Comparison of ENCODE assay signal across 10 cellular contexts in the genomic region with DNA sequence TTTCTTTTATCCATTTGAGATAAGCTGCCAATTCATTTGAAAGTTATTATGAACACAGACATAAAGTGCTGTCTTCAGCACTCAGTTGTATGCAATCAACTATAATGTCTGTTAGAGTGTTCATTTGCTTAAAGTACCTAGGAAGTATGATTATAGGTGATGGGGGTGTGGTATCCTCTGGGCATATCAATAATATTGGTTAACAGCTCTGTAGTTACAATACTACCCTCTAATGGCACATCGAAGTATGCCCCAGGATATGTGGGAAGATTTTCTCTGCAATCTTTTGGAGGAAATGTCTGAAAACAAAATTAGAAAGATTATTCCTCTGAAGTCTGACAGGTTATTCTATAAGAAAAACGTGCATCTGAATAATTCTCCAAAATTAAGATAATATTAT.
A peak's percentile ranks its signal among the peaks of the same experiment; 100 is the strongest.
DNase-seq lines count a peak whose midpoint lies in the region; ATAC-seq and TF ChIP-seq lines count a peak whose summit lies in the region.
"Had no signal": no experiment of that assay in that cellular context is flagged by ENCODE, and none has a peak within 500 bp of the region (broad histone marks: within the 10 kb centered on the region; RNA-seq: fewer than 3 reads in every experiment).

No MANE protein-coding gene starts in this region.

- TF ChIP-seq RAD21 in Ishikawa (IDR thresholded peaks at IDR 0.05; ENCODE audit: low read depth): peak; percentile 47

- H3K36me3 ChIP-seq in upper lobe of left lung: no peaks in the 10 kb centered on the region
- H3K36me3 ChIP-seq: vagina had no signal

- H3K9me3 ChIP-seq in upper lobe of left lung: peaks cover 0 to 3% (median 0%) of the 10 kb centered on the region in 4 donors
- H3K9me3 ChIP-seq: vagina had no signal

- TF ChIP-seq CTCF in cardiac fibroblast (IDR thresholded peaks at IDR 0.05; ENCODE audit: low read depth, low read length) (peak; percentile 54), nephron (IDR thresholded peaks at IDR 0.05; ENCODE audit: unreplicated experiment in 3 of 3) (peak; percentile 31 to 36 (median 35)), upper lobe of left lung (IDR thresholded peaks at IDR 0.05) (peak in 1 of 6 experiments; percentile 24)

- H3K9me3 Mint-ChIP-seq in nephron: peaks cover 15% of the 10 kb centered on the region
- H3K9me3 Mint-ChIP-seq in activated CD4-positive, alpha-beta T cell treated with anti-CD3 and anti-CD28 coated beads, Interleukin-2, amount 10 ng/mL, durations not matched to agents 24 days and 14 days: peaks cover 1% of the 10 kb centered on the region
- H3K9me3 Mint-ChIP-seq: activated T-helper 2 cell treated with anti-CD3 and anti-CD28 coated beads, Interferon-gamma antibody, Interleukin-2, Interleukin-4, amounts not matched to agents 10 μg/mL and 5 μg/mL and 100 μg/mL, durations not matched to agents 14 hours and 24 hours and 36 hours had no signal

- WGBS in upper lobe of left lung, 2 donors: 25 to 43% methylated on average over 2 of the region's 2 CpGs

- peak; percentile 28 for DNase-seq in DMS114 treated with DMSO at 0.1 percent for 48 hours (lab: John Stamatoyannopoulos, UW; ENCODE audit: unreplicated experiment)
- peak; percentile 27 to 50 for DNase-seq in cardiac fibroblast (ENCODE audit: low read depth in 2 of 2)
- no peak for DNase-seq in activated CD4-positive, alpha-beta T cell treated with anti-CD3 and anti-CD28 coated beads, Interleukin-2, amount 10 ng/mL, durations not matched to agents 24 days and 14 days
- no peak for DNase-seq in upper lobe of left lung
- DNase-seq in stimulated activated CD4-positive, alpha-beta T cell treated with anti-CD3 and anti-CD28 coated beads, Interleukin-2, amount 100 ng/mL, for 48 hours: no peak

- peak overlapping the region in 1 of 3 experiments; percentile 18 for H3K27ac Mint-ChIP-seq in nephron
- no peak overlapping the region for H3K27ac Mint-ChIP-seq in activated CD4-positive, alpha-beta T cell treated with anti-CD3 and anti-CD28 coated beads, Interleukin-2, amount 10 ng/mL, durations not matched to agents 24 days and 14 days
- H3K27ac Mint-ChIP-seq: activated T-helper 2 cell treated with anti-CD3 and anti-CD28 coated beads, Interferon-gamma antibody, Interleukin-2, Interleukin-4, amounts not matched to agents 10 μg/mL and 5 μg/mL and 100 μg/mL, durations not matched to agents 14 hours and 24 hours and 36 hours had no signal

- intact Hi-C loops in activated CD4-positive, alpha-beta T cell treated with anti-CD3 and anti-CD28 coated beads, Interleukin-2, amount 10 ng/mL, durations not matched to agents 24 days and 14 days (cut with micrococcal nuclease): loop anchor here (5.0 kb wide), 1 partner anchor 435 kb away; no protein-coding TSS in a partner anchor

- H3K27me3 ChIP-seq in upper lobe of left lung: no peaks in the 10 kb centered on the region
- H3K27me3 ChIP-seq: vagina had no signal

- no peak overlapping the region for H3K4me3 Mint-ChIP-seq in nephron
- H3K4me3 Mint-ChIP-seq in activated CD4-positive, alpha-beta T cell treated with anti-CD3 and anti-CD28 coated beads, Interleukin-2, amount 10 ng/mL, durations not matched to agents 24 days and 14 days: no peak overlapping the region

- ATAC-seq in GM21526 (IDR thresholded peaks at IDR 0.05; ENCODE audit: low FRiP score, unreplicated experiment): no peak
- ATAC-seq in upper lobe of left lung (ENCODE audit: low FRiP score in 2 of 2): no peak

- no peak overlapping the region for H3K4me3 ChIP-seq in cardiac fibroblast (replicated peaks in 1 of 2; ENCODE audit: low read depth in 2 of 2, low read length in 2 of 2)
- no peak overlapping the region for H3K4me3 ChIP-seq in upper lobe of left lung
- H3K4me3 ChIP-seq: vagina had no signal

- no peak for TF ChIP-seq EP300 in Ishikawa (IDR thresholded peaks at IDR 0.05; ENCODE audit: borderline replicate concordance)
- no peak for TF ChIP-seq EP300 in upper lobe of left lung (IDR thresholded peaks at IDR 0.05)

- TF ChIP-seq POLR2A in upper lobe of left lung (IDR thresholded peaks at IDR 0.05): no peak

- H3K27me3 Mint-ChIP-seq in nephron (ENCODE audit: low read depth): peaks cover 4% of the 10 kb centered on the region
- H3K27me3 Mint-ChIP-seq in activated CD4-positive, alpha-beta T cell treated with anti-CD3 and anti-CD28 coated beads, Interleukin-2, amount 10 ng/mL, durations not matched to agents 24 days and 14 days: peaks cover 1% of the 10 kb centered on the region

- H3K36me3 Mint-ChIP-seq in nephron (ENCODE audit: low read depth): no peaks in the 10 kb centered on the region
- no peaks in the 10 kb centered on the region for H3K36me3 Mint-ChIP-seq in activated CD4-positive, alpha-beta T cell treated with anti-CD3 and anti-CD28 coated beads, Interleukin-2, amount 10 ng/mL, durations not matched to agents 24 days and 14 days (ENCODE audit: low read depth)

- no peak overlapping the region for H3K27ac ChIP-seq in upper lobe of left lung
- H3K27ac ChIP-seq: vagina had no signal

- H3K4me1 Mint-ChIP-seq in nephron: peaks cover 26% of the 10 kb centered on the region
- H3K4me1 Mint-ChIP-seq in activated CD4-positive, alpha-beta T cell treated with anti-CD3 and anti-CD28 coated beads, Interleukin-2, amount 10 ng/mL, durations not matched to agents 24 days and 14 days: no peaks in the 10 kb centered on the region

- H3K4me1 ChIP-seq in upper lobe of left lung: no peaks in the 10 kb centered on the region

TF ChIP-seq in Ishikawa, 13 proteins besides CTCF, POLR2A, EP300 and RAD21:
- TF ChIP-seq ZBTB7A (IDR thresholded peaks at IDR 0.05; ENCODE audit: low read depth) (no peak), TCF12 (IDR thresholded peaks at IDR 0.05; ENCODE audit: low read depth) (no peak), USF1 (IDR thresholded peaks at IDR 0.05) (no peak), CREB1 (IDR thresholded peaks at IDR 0.05; ENCODE audit: low read depth) (no peak), MAX (IDR thresholded peaks at IDR 0.05) (no peak), EGR1 (IDR thresholded peaks at IDR 0.05) (no peak), TAF1 (IDR thresholded peaks at IDR 0.05; ENCODE audit: low read depth) (no peak), YY1 (IDR thresholded peaks at IDR 0.05; ENCODE audit: low read depth) (no peak), REST (IDR thresholded peaks at IDR 0.05; ENCODE audit: low read depth) (no peak), CEBPB (IDR thresholded peaks at IDR 0.05) (no peak), TEAD4 (IDR thresholded peaks at IDR 0.05) (no peak), NFIC (IDR thresholded peaks at IDR 0.05) (no peak), FOXM1 (IDR thresholded peaks at IDR 0.05; ENCODE audit: borderline replicate concordance, low read depth) (no peak)

Comparison
In these comparisons a context has a peak if more than half of its experiments do, and no peak if none do; other contexts are left out.
1. DNase-seq: peak in DMS114 treated with DMSO at 0.1 percent for 48 hours (single experiment) and cardiac fibroblast (2 of 2); none in activated CD4-positive, alpha-beta T cell treated with anti-CD3 and anti-CD28 coated beads, Interleukin-2, amount 10 ng/mL, durations not matched to agents 24 days and 14 days (single experiment), upper lobe of left lung (0 of 2) and stimulated activated CD4-positive, alpha-beta T cell treated with anti-CD3 and anti-CD28 coated beads, Interleukin-2, amount 100 ng/mL, for 48 hours (0 of 2).